In genomic region chr3:117160176-117160575, GRCh38 we compare ENCODE assay signal across 26 cellular contexts.
"Had no signal": no experiment of that assay in that cellular context is flagged by ENCODE, and none has a peak within 500 bp of the region (broad histone marks: within the 10 kb centered on the region; RNA-seq: fewer than 3 reads in every experiment).

No MANE protein-coding gene starts in this region.

- ATAC-seq: naive thymus-derived CD8-positive, alpha-beta T cell; natural killer cell treated with Interleukin-12 subunit alpha and Interleukin-12 subunit beta and Interleukin-15 and Interleukin-18, amount 100 ng/mL, for 72 hours; psoas muscle; right cardiac atrium; right lobe of liver; stimulated activated effector memory CD8-positive, alpha-beta T cell treated with anti-CD3 and anti-CD28 coated beads, Interleukin-12 subunit alpha, Interleukin-12 subunit beta, amount 100 ng/mL, for 72 hours; stimulated activated naive B cell treated with anti-CD40 and anti-IgM and Interleukin-4, amounts not matched to agents 10 μg/mL and 1 μg/mL and 100 μg/mL, for 72 hours had no signal

- DNase-seq: naive B cell; naive thymus-derived CD8-positive, alpha-beta T cell; nephron progenitor cell; occipital lobe; ovary; psoas muscle; right lobe of liver; sigmoid colon; small intestine; stimulated activated CD4-positive, alpha-beta T cell treated with anti-CD3 and anti-CD28 coated beads, Interleukin-15, amount 100 ng/mL, for 24 hours; stimulated activated CD4-positive, alpha-beta T cell treated with anti-CD3 and anti-CD28 coated beads, Interleukin-2, amount 100 ng/mL, for 24 hours; stimulated activated CD4-positive, alpha-beta T cell treated with anti-CD3 and anti-CD28 coated beads, Interleukin-2, amount 100 ng/mL, for 48 hours; stimulated activated CD4-positive, alpha-beta T cell treated with anti-CD3 and anti-CD28 coated beads, Interleukin-4, amount 100 ng/mL, for 24 hours; stimulated activated naive B cell treated with anti-CD40 and anti-IgM and Interleukin-4, amounts not matched to agents 10 μg/mL and 1 μg/mL and 100 μg/mL, for 72 hours; stimulated activated naive CD4-positive, alpha-beta T cell treated with Interleukin-2 at 50 U/mL for 16 hours; substantia nigra; testis; tibial artery; transverse colon; upper lobe of left lung had no signal

- H3K27ac Mint-ChIP-seq: naive B cell; naive thymus-derived CD8-positive, alpha-beta T cell; natural killer cell treated with Interleukin-12 subunit alpha and Interleukin-12 subunit beta and Interleukin-15 and Interleukin-18, amount 100 ng/mL, for 72 hours; nephron progenitor cell; neural progenitor cell; progenitor cell of endocrine pancreas; stimulated activated effector memory CD8-positive, alpha-beta T cell treated with anti-CD3 and anti-CD28 coated beads, Interleukin-12 subunit alpha, Interleukin-12 subunit beta, amount 100 ng/mL, for 72 hours; stimulated activated naive B cell treated with anti-CD40 and anti-IgM and Interleukin-4, amounts not matched to agents 10 μg/mL and 1 μg/mL and 100 μg/mL, for 72 hours; stimulated activated naive CD8-positive, alpha-beta T cell treated with anti-CD3 and anti-CD28 coated beads, Interleukin-15, Interleukin-2, amounts not matched to agents 100 ng/mL and 50 ng/mL, for 24 hours had no signal

- H3K36me3 Mint-ChIP-seq: naive B cell; naive thymus-derived CD8-positive, alpha-beta T cell; natural killer cell treated with Interleukin-12 subunit alpha and Interleukin-12 subunit beta and Interleukin-15 and Interleukin-18, amount 100 ng/mL, for 72 hours; neural progenitor cell; stimulated activated effector memory CD8-positive, alpha-beta T cell treated with anti-CD3 and anti-CD28 coated beads, Interleukin-12 subunit alpha, Interleukin-12 subunit beta, amount 100 ng/mL, for 72 hours; stimulated activated naive B cell treated with anti-CD40 and anti-IgM and Interleukin-4, amounts not matched to agents 10 μg/mL and 1 μg/mL and 100 μg/mL, for 72 hours had no signal

- H3K4me3 Mint-ChIP-seq: naive B cell; naive thymus-derived CD8-positive, alpha-beta T cell; natural killer cell treated with Interleukin-12 subunit alpha and Interleukin-12 subunit beta and Interleukin-15 and Interleukin-18, amount 100 ng/mL, for 72 hours; nephron progenitor cell; neural progenitor cell; stimulated activated effector memory CD8-positive, alpha-beta T cell treated with anti-CD3 and anti-CD28 coated beads, Interleukin-12 subunit alpha, Interleukin-12 subunit beta, amount 100 ng/mL, for 72 hours; stimulated activated naive B cell treated with anti-CD40 and anti-IgM and Interleukin-4, amounts not matched to agents 10 μg/mL and 1 μg/mL and 100 μg/mL, for 72 hours; stimulated activated naive CD8-positive, alpha-beta T cell treated with anti-CD3 and anti-CD28 coated beads, Interleukin-15, Interleukin-2, amounts not matched to agents 100 ng/mL and 50 ng/mL, for 24 hours had no signal

- H3K9me3 Mint-ChIP-seq: natural killer cell treated with Interleukin-12 subunit alpha and Interleukin-12 subunit beta and Interleukin-15 and Interleukin-18, amount 100 ng/mL, for 72 hours; nephron progenitor cell; neural progenitor cell had no signal

- H3K27me3 Mint-ChIP-seq: naive B cell; natural killer cell treated with Interleukin-12 subunit alpha and Interleukin-12 subunit beta and Interleukin-15 and Interleukin-18, amount 100 ng/mL, for 72 hours; progenitor cell of endocrine pancreas; stimulated activated naive B cell treated with anti-CD40 and anti-IgM and Interleukin-4, amounts not matched to agents 10 μg/mL and 1 μg/mL and 100 μg/mL, for 72 hours; stimulated activated naive CD8-positive, alpha-beta T cell treated with anti-CD3 and anti-CD28 coated beads, Interleukin-15, Interleukin-2, amounts not matched to agents 100 ng/mL and 50 ng/mL, for 24 hours had no signal

- H3K4me1 Mint-ChIP-seq: naive B cell; naive thymus-derived CD8-positive, alpha-beta T cell; nephron progenitor cell; stimulated activated effector memory CD8-positive, alpha-beta T cell treated with anti-CD3 and anti-CD28 coated beads, Interleukin-12 subunit alpha, Interleukin-12 subunit beta, amount 100 ng/mL, for 72 hours; stimulated activated naive B cell treated with anti-CD40 and anti-IgM and Interleukin-4, amounts not matched to agents 10 μg/mL and 1 μg/mL and 100 μg/mL, for 72 hours had no signal
